ENCODE assay signal across 23 cellular contexts in the genomic region with DNA sequence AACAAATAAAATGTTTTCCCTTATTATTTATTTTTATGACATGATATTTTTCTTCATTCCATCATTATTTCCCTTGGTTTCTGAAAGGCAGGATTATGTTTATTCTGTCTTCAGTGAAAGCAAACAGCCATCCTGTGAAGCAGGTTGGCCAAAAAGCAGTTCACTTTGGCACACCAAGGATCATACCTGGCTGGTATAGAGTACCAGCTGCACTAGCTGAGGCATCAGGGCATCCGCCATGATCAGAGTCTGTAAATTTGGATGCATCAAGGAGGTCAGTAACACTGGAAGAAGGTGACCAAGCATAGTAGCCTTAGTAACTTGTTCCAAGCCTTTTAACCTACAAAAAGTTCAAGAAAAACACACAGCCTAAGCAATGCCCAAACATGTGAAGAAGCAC.
"Had no signal": no experiment of that assay in that cellular context is flagged by ENCODE, and none has a peak within 500 bp of the region (broad histone marks: within the 10 kb centered on the region; RNA-seq: fewer than 3 reads in every experiment).

No MANE protein-coding gene starts in this region.

- H3K9me3 Mint-ChIP-seq: stimulated activated effector memory CD8-positive, alpha-beta T cell treated with anti-CD3 and anti-CD28 coated beads, Interleukin-12 subunit alpha, Interleukin-12 subunit beta, amount 100 ng/mL, for 72 hours; stimulated activated memory B cell treated with anti-CD40 and anti-IgM and Interleukin-4, amounts not matched to agents 10 μg/mL and 1 μg/mL and 100 μg/mL, for 72 hours; stimulated activated naive B cell treated with anti-CD40 and anti-IgM and Interleukin-4, amounts not matched to agents 10 μg/mL and 1 μg/mL and 100 μg/mL, for 72 hours; stimulated activated naive CD8-positive, alpha-beta T cell treated with anti-CD3 and anti-CD28 coated beads, Interleukin-15, amount 100 ng/mL, for 72 hours; stimulated activated naive CD8-positive, alpha-beta T cell treated with anti-CD3 and anti-CD28 coated beads, Interleukin-15, Interleukin-2, amounts not matched to agents 100 ng/mL and 50 ng/mL, for 24 hours; type B pancreatic cell had no signal

- ATAC-seq: stimulated activated effector memory CD8-positive, alpha-beta T cell treated with anti-CD3 and anti-CD28 coated beads, Interleukin-12 subunit alpha, Interleukin-12 subunit beta, amount 100 ng/mL, for 72 hours; stimulated activated memory B cell treated with anti-CD40 and anti-IgM and Interleukin-4, amounts not matched to agents 10 μg/mL and 1 μg/mL and 100 μg/mL, for 72 hours; stimulated activated naive B cell treated with anti-CD40 and anti-IgM and Interleukin-4, amounts not matched to agents 10 μg/mL and 1 μg/mL and 100 μg/mL, for 72 hours; stimulated activated naive CD8-positive, alpha-beta T cell treated with anti-CD3 and anti-CD28 coated beads, Interleukin-15, amount 100 ng/mL, for 72 hours; stimulated activated naive CD8-positive, alpha-beta T cell treated with anti-CD3 and anti-CD28 coated beads, Interleukin-15, Interleukin-2, amounts not matched to agents 100 U/mL and 50 U/mL, for 24 hours; upper lobe of right lung had no signal

- H3K27me3 Mint-ChIP-seq: stimulated activated memory B cell treated with anti-CD40 and anti-IgM and Interleukin-4, amounts not matched to agents 10 μg/mL and 1 μg/mL and 100 μg/mL, for 72 hours; stimulated activated naive B cell treated with anti-CD40 and anti-IgM and Interleukin-4, amounts not matched to agents 10 μg/mL and 1 μg/mL and 100 μg/mL, for 72 hours; stimulated activated naive CD8-positive, alpha-beta T cell treated with anti-CD3 and anti-CD28 coated beads, Interleukin-15, amount 100 ng/mL, for 72 hours; stimulated activated naive CD8-positive, alpha-beta T cell treated with anti-CD3 and anti-CD28 coated beads, Interleukin-15, Interleukin-2, amounts not matched to agents 100 ng/mL and 50 ng/mL, for 24 hours; type B pancreatic cell had no signal

- H3K4me3 Mint-ChIP-seq: stimulated activated effector memory CD8-positive, alpha-beta T cell treated with anti-CD3 and anti-CD28 coated beads, Interleukin-12 subunit alpha, Interleukin-12 subunit beta, amount 100 ng/mL, for 72 hours; stimulated activated memory B cell treated with anti-CD40 and anti-IgM and Interleukin-4, amounts not matched to agents 10 μg/mL and 1 μg/mL and 100 μg/mL, for 72 hours; stimulated activated naive B cell treated with anti-CD40 and anti-IgM and Interleukin-4, amounts not matched to agents 10 μg/mL and 1 μg/mL and 100 μg/mL, for 72 hours; stimulated activated naive CD8-positive, alpha-beta T cell treated with anti-CD3 and anti-CD28 coated beads, Interleukin-15, amount 100 ng/mL, for 72 hours; stimulated activated naive CD8-positive, alpha-beta T cell treated with anti-CD3 and anti-CD28 coated beads, Interleukin-15, Interleukin-2, amounts not matched to agents 100 ng/mL and 50 ng/mL, for 24 hours; type B pancreatic cell had no signal

- H3K4me1 Mint-ChIP-seq: stimulated activated effector memory CD8-positive, alpha-beta T cell treated with anti-CD3 and anti-CD28 coated beads, Interleukin-12 subunit alpha, Interleukin-12 subunit beta, amount 100 ng/mL, for 72 hours; stimulated activated memory B cell treated with anti-CD40 and anti-IgM and Interleukin-4, amounts not matched to agents 10 μg/mL and 1 μg/mL and 100 μg/mL, for 72 hours; stimulated activated naive B cell treated with anti-CD40 and anti-IgM and Interleukin-4, amounts not matched to agents 10 μg/mL and 1 μg/mL and 100 μg/mL, for 72 hours; stimulated activated naive CD8-positive, alpha-beta T cell treated with anti-CD3 and anti-CD28 coated beads, Interleukin-15, amount 100 ng/mL, for 72 hours had no signal

- H3K27ac Mint-ChIP-seq: stimulated activated memory B cell treated with anti-CD40 and anti-IgM and Interleukin-4, amounts not matched to agents 10 μg/mL and 1 μg/mL and 100 μg/mL, for 72 hours; stimulated activated naive B cell treated with anti-CD40 and anti-IgM and Interleukin-4, amounts not matched to agents 10 μg/mL and 1 μg/mL and 100 μg/mL, for 72 hours; stimulated activated naive CD8-positive, alpha-beta T cell treated with anti-CD3 and anti-CD28 coated beads, Interleukin-15, Interleukin-2, amounts not matched to agents 100 ng/mL and 50 ng/mL, for 24 hours; type B pancreatic cell had no signal

- DNase-seq: stimulated activated CD4-positive, alpha-beta T cell treated with anti-CD3 and anti-CD28 coated beads, Interleukin-2, amount 100 ng/mL, for 48 hours; stimulated activated CD4-positive, alpha-beta T cell treated with anti-CD3 and anti-CD28 coated beads, Interleukin-4, amount 100 ng/mL, for 1 hour; stimulated activated CD4-positive, alpha-beta T cell treated with anti-CD3 and anti-CD28 coated beads, Interleukin-4, amount 100 ng/mL, for 24 hours; stimulated activated CD4-positive, alpha-beta T cell treated with anti-CD3 and anti-CD28 coated beads, Interleukin-4, amount 100 ng/mL, for 4 hours; stimulated activated CD8-positive, alpha-beta memory T cell treated with anti-CD3 and anti-CD28 coated beads, Interleukin-4, amount 100 ng/mL, for 48 hours; stimulated activated naive B cell treated with anti-CD40 and anti-IgM and Interleukin-4, amounts not matched to agents 10 μg/mL and 1 μg/mL and 100 μg/mL, for 72 hours; stimulated activated naive CD4-positive, alpha-beta T cell; stimulated activated naive CD4-positive, alpha-beta T cell treated with Interleukin-2 at 50 U/mL for 16 hours; stimulated activated naive CD8-positive, alpha-beta T cell treated with anti-CD3 and anti-CD28 coated beads, Interleukin-15, amount 100 ng/mL, for 72 hours; stimulated activated naive CD8-positive, alpha-beta T cell treated with anti-CD3 and anti-CD28 coated beads, Interleukin-15, Interleukin-2, amounts not matched to agents 100 U/mL and 50 U/mL, for 24 hours; stomach; testis; thyroid gland; tibial artery; transverse colon; trophoblast cell; upper lobe of left lung; upper lobe of right lung; uterus had no signal
